ENCODE assay signal across 8 cellular contexts in the genomic region with DNA sequence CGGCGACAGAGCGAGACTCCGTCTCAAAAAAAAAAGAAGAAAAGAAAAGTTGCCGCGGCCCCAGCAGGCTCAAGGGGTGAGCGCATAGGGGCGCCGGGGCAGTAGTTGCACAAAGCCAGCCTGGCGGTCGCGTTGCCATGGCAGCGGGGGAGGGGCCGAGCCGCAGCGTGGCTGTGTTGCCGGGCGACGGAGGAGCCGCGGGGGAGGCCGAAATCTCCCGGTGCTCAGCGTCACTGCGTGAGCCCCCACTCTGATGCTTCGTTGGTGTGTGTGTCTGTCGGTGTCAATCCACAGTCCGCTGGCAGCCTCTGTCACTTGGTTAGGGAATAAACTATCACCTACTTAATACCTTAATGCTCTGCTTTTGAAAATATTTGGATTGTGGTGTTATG.
A peak's percentile ranks its signal among the peaks of the same experiment; 100 is the strongest.
DNase-seq lines count a peak whose midpoint lies in the region; ATAC-seq and TF ChIP-seq lines count a peak whose summit lies in the region.

No MANE protein-coding gene starts in this region.

- H3K27me3 ChIP-seq in psoas muscle (ENCODE audit: insufficient read depth in 3 of 3, low read length in 2 of 3), result peaks cover 0 to 42% (median 8%) of the 10 kb centered on the region in 3 donors

- DNase-seq in Daoy (ENCODE audit: low read depth) (peak; percentile 85), KG1 (lab: John Stamatoyannopoulos, UW) (peak; percentile 25), T-helper 2 cell (peak; percentile 60 to 91 (median 77)), anterior cingulate cortex (lab: John Stamatoyannopoulos, UW) (peak; percentile 10 to 94 (median 78)), hepatic stellate cell (ENCODE audit: low spot score) (peak; percentile 92), psoas muscle (peak; percentile 84 to 89)

- no peak for TF ChIP-seq CTCF in psoas muscle (IDR thresholded peaks at IDR 0.05)

- H3K4me1 ChIP-seq in psoas muscle (peaks cover 3% of the 10 kb centered on the region), urinary bladder (ENCODE audit: insufficient read depth) (no peaks in the 10 kb centered on the region)

- no peaks in the 10 kb centered on the region for H3K36me3 ChIP-seq in psoas muscle (ENCODE audit: insufficient read depth in 1 of 2, low read depth in 1 of 2)
- no peaks in the 10 kb centered on the region for H3K36me3 ChIP-seq in urinary bladder (ENCODE audit: insufficient read depth)

- no peak overlapping the region for H3K27ac ChIP-seq in psoas muscle
- H3K27ac ChIP-seq in urinary bladder (ENCODE audit: low read depth), result no peak overlapping the region

- intact Hi-C loops in psoas muscle (cut with DNase I), result no loop called here

- H3K9me3 ChIP-seq in psoas muscle, result no peaks in the 10 kb centered on the region

- H3K4me3 ChIP-seq in psoas muscle (peak overlapping the region; percentile 57), urinary bladder (ENCODE audit: low read depth, low read length) (peak overlapping the region; percentile 50)

- 1 to 2% (median 1%) methylated on average over 27 to 28 of the region's 28 CpGs for WGBS in psoas muscle, 3 donors
- WGBS in urinary bladder, result under 1% methylated on average over 28 of the region's 28 CpGs

- ATAC-seq in GM21786 (IDR thresholded peaks at IDR 0.05; ENCODE audit: unreplicated experiment) (peak; percentile 90), psoas muscle (peak; percentile 65 to 87 (median 76))

Comparison
In these comparisons a context has a peak if more than half of its experiments do, and no peak if none do; other contexts are left out.
1. DNase-seq: peak in every context shown above with its lines; median percentile 92 in hepatic stellate cell; 86 in psoas muscle; 85 in Daoy; 78 in anterior cingulate cortex; 77 in T-helper 2 cell; 25 in KG1.